Comparison of ENCODE assay signal across 8 cellular contexts in the genomic region with DNA sequence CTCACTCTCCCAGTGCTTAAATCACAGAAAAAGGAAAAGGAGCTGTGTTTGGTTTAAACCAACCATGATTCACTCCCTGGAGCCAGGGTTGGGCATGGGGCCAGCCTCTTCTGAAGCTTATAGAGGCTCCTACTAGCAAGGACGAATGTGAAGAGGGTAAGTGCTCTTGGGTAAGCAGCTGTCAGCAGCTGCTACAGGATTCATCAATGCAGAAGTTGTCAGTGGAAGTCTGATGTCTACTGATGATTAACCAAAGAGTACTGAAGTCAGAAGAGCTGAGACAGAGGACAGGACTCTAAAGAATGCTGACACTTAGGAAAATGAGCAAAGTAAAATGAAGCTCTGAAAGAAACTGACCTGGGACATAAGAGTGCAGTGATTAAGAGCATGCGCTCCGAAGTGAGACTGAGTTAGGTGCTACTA. TPM values are rescaled to one million over a fixed set of nuclear protein-coding genes. Genes with fewer than 3 reads are reported as not detected.
DNase-seq lines count a peak whose midpoint lies in the region; ATAC-seq lines count a peak whose summit lies in the region.

No MANE protein-coding gene starts in this region.

- no peaks in the 10 kb centered on the region for H3K36me3 Mint-ChIP-seq in naive thymus-derived CD8-positive, alpha-beta T cell

- peaks cover 0 to 12% (median 10%) of the 10 kb centered on the region in 5 donors for H3K27me3 Mint-ChIP-seq in naive thymus-derived CD8-positive, alpha-beta T cell

- H3K4me3 Mint-ChIP-seq in naive thymus-derived CD8-positive, alpha-beta T cell = no peak overlapping the region

- H3K4me1 Mint-ChIP-seq in naive thymus-derived CD8-positive, alpha-beta T cell = no peaks in the 10 kb centered on the region

- peak; percentile 61 for DNase-seq in NCI-H524 treated with DMSO at 0.1 percent for 48 hours (lab: John Stamatoyannopoulos, UW)
- peak; percentile 78 for DNase-seq in fibroblast of gingiva (ENCODE audit: low read depth)
- peak; percentile 98 for DNase-seq in skeletal muscle cell (ENCODE audit: low read depth)
- no peak for DNase-seq in naive thymus-derived CD8-positive, alpha-beta T cell

- no peak overlapping the region for H3K27ac Mint-ChIP-seq in naive thymus-derived CD8-positive, alpha-beta T cell

- POLR2A ChIA-PET in naive thymus-derived CD8-positive, alpha-beta T cell (lab: Charles Lee) = no interaction called here

- no peak overlapping the region for H3K4me3 ChIP-seq in skeletal muscle cell (ENCODE audit: low read depth, low read length)

- ATAC-seq in GM19324 (IDR thresholded peaks at IDR 0.05; ENCODE audit: low FRiP score, unreplicated experiment) (peak; percentile 46), HG03521 (IDR thresholded peaks at IDR 0.05; ENCODE audit: unreplicated experiment) (no peak), GM21737 (IDR thresholded peaks at IDR 0.05; ENCODE audit: unreplicated experiment) (no peak), GM18909 (IDR thresholded peaks at IDR 0.05; ENCODE audit: poor library complexity, unreplicated experiment) (no peak)
- no peak for ATAC-seq in naive thymus-derived CD8-positive, alpha-beta T cell

- no peaks in the 10 kb centered on the region for H3K9me3 Mint-ChIP-seq in naive thymus-derived CD8-positive, alpha-beta T cell

RNA-seq across cellular contexts. Expression of a gene that starts 32.7 kb away (rescaled TPM):
- 10 to 100 TPM; 61.2 to 65.7 TPM for total RNA-seq in naive thymus-derived CD8-positive, alpha-beta T cell
- 10 to 100 TPM; 45.8 to 52.8 (median 47.8) TPM for polyA plus RNA-seq in naive thymus-derived CD8-positive, alpha-beta T cell

Comparison
In these comparisons a context has a peak if more than half of its experiments do, and no peak if none do; other contexts are left out.
1. DNase-seq: peak in NCI-H524 treated with DMSO at 0.1 percent for 48 hours (single experiment), fibroblast of gingiva (single experiment) and skeletal muscle cell (single experiment); none in naive thymus-derived CD8-positive, alpha-beta T cell (0 of 10).